Comparison of ENCODE assay signal across 8 cellular contexts in genomic region chr19:1253514-1254080, GRCh38. TPM values are rescaled to one million over a fixed set of nuclear protein-coding genes. Genes with fewer than 3 reads are reported as not detected.
DNase-seq lines count a peak whose midpoint lies in the region; ATAC-seq lines count a peak whose summit lies in the region.

No MANE protein-coding gene starts in this region.

- peaks cover 33% of the 10 kb centered on the region for H3K36me3 Mint-ChIP-seq in T-helper 1 cell treated with Interleukin-12 subunit alpha and Interleukin-12 subunit beta and Interleukin-4 antibody, amounts not matched to agents 30 μg/mL and 1 μg/mL, for 36 hours (ENCODE audit: low read depth)

- peak overlapping the region; percentile 85 for H3K27ac Mint-ChIP-seq in T-helper 1 cell treated with Interleukin-12 subunit alpha and Interleukin-12 subunit beta and Interleukin-4 antibody, amounts not matched to agents 30 μg/mL and 1 μg/mL, for 36 hours

- H3K9me3 Mint-ChIP-seq in T-helper 1 cell treated with Interleukin-12 subunit alpha and Interleukin-12 subunit beta and Interleukin-4 antibody, amounts not matched to agents 30 μg/mL and 1 μg/mL, for 36 hours, result no peaks in the 10 kb centered on the region

- DNase-seq in T-helper 1 cell (no peak), amniotic epithelial cell (ENCODE audit: low read depth) (peak; percentile 90), left lobe of liver (ENCODE audit: low spot score) (peak; percentile 57), NCI-H1694 treated with DMSO at 0.1 percent for 48 hours (lab: John Stamatoyannopoulos, UW) (no peak), NCI-H1105 treated with DMSO at 0.1 percent for 48 hours (lab: John Stamatoyannopoulos, UW) (no peak)
- DNase-seq in stimulated activated CD4-positive, alpha-beta T cell treated with anti-CD3 and anti-CD28 coated beads, Interleukin-2, amount 100 ng/mL, for 24 hours, result no peak

- ATAC-seq in left lobe of liver, result no peak

- peak overlapping the region; percentile 95 for H3K27ac ChIP-seq in temporal lobe (ENCODE audit: low read depth, low read length)

- H3K4me3 Mint-ChIP-seq in T-helper 1 cell treated with Interleukin-12 subunit alpha and Interleukin-12 subunit beta and Interleukin-4 antibody, amounts not matched to agents 30 μg/mL and 1 μg/mL, for 36 hours, result peak overlapping the region; percentile 77

- no peaks in the 10 kb centered on the region for H3K27me3 Mint-ChIP-seq in T-helper 1 cell treated with Interleukin-12 subunit alpha and Interleukin-12 subunit beta and Interleukin-4 antibody, amounts not matched to agents 30 μg/mL and 1 μg/mL, for 36 hours (ENCODE audit: low read depth)

- H3K4me1 Mint-ChIP-seq in T-helper 1 cell treated with Interleukin-12 subunit alpha and Interleukin-12 subunit beta and Interleukin-4 antibody, amounts not matched to agents 30 μg/mL and 1 μg/mL, for 36 hours (ENCODE audit: low read depth), result peaks cover 19% of the 10 kb centered on the region

RNA-seq across cellular contexts. Expression of gene MIDN, which starts 5.2 kb away (rescaled TPM):
- total RNA-seq in left lobe of liver (51.7 TPM), temporal lobe (22.6 TPM)

RNA-seq across cellular contexts. Expression of gene ATP5F1D, which starts 12.0 kb away (rescaled TPM):
- total RNA-seq in left lobe of liver (282 TPM), temporal lobe (27.5 TPM)

RNA-seq across cellular contexts. Expression of gene CIRBP, which starts 15.5 kb away (rescaled TPM):
- 125 TPM for total RNA-seq in left lobe of liver
- 289 TPM for total RNA-seq in temporal lobe

RNA-seq across cellular contexts. Expression of gene CBARP, which starts 15.8 kb away (rescaled TPM):
- 0.38 TPM for total RNA-seq in left lobe of liver
- total RNA-seq in temporal lobe, result 6.4 TPM

RNA-seq across cellular contexts. Expression of gene FAM174C, which starts 21.7 kb away (rescaled TPM):
- total RNA-seq in left lobe of liver, result 48.0 TPM
- total RNA-seq in temporal lobe, result 8.9 TPM

Comparison
In these comparisons a context has a peak if more than half of its experiments do, and no peak if none do; other contexts are left out.
1. DNase-seq: peak in amniotic epithelial cell (single experiment) and left lobe of liver (single experiment); none in T-helper 1 cell (0 of 5), stimulated activated CD4-positive, alpha-beta T cell treated with anti-CD3 and anti-CD28 coated beads, Interleukin-2, amount 100 ng/mL, for 24 hours (0 of 2), NCI-H1694 treated with DMSO at 0.1 percent for 48 hours (single experiment) and NCI-H1105 treated with DMSO at 0.1 percent for 48 hours (single experiment).